ENCODE assay signal across 2 cellular contexts in genomic region chr19:4606181-4606580, GRCh38.
A peak's percentile ranks its signal among the peaks of the same experiment; 100 is the strongest.
TF ChIP-seq lines count a peak whose summit lies in the region.

No MANE protein-coding gene starts in this region.

TF ChIP-seq in HepG2, 621 proteins besides CTCF, POLR2A, EP300 and RAD21:
- TF ChIP-seq BRD4 (CRISPR knock-in tag; IDR thresholded peaks at IDR 0.05) (no peak), EED (CRISPR knock-in tag; IDR thresholded peaks at IDR 0.05) (no peak), KIAA2018 (CRISPR knock-in tag; IDR thresholded peaks at IDR 0.05; ENCODE audit: borderline replicate concordance) (no peak), ZNF543 (CRISPR knock-in tag; IDR thresholded peaks at IDR 0.05) (no peak), E2F2 (CRISPR knock-in tag; IDR thresholded peaks at IDR 0.05; ENCODE audit: borderline replicate concordance) (no peak), ZKSCAN8 (CRISPR knock-in tag; IDR thresholded peaks at IDR 0.05; ENCODE audit: borderline replicate concordance) (peak; percentile 96)

TF ChIP-seq in K562, 482 proteins besides CTCF, POLR2A, EP300 and RAD21:
- TF ChIP-seq ZKSCAN8 (CRISPR knock-in tag; IDR thresholded peaks at IDR 0.05) (peak; percentile 88; the same call in 1 of the 2 replicates), CREB3 (tag; conservative IDR thresholded peaks at IDR 0.05; ENCODE audit: low read depth) (no peak)
TF ChIP-seq in K562: peak in this region for 1.
